In genomic region chr15:52714968-52715367, GRCh38 we compare ENCODE assay signal across 22 cellular contexts.
"Had no signal": no experiment of that assay in that cellular context is flagged by ENCODE, and none has a peak within 500 bp of the region (broad histone marks: within the 10 kb centered on the region; RNA-seq: fewer than 3 reads in every experiment).

No MANE protein-coding gene starts in this region.

- H3K36me3 Mint-ChIP-seq: activated naive CD4-positive, alpha-beta T cell treated with anti-CD3 and anti-CD28 coated beads, Interleukin-2, amount 50 U/mL, for 24 hours had no signal

- H3K27ac Mint-ChIP-seq: activated naive CD4-positive, alpha-beta T cell treated with anti-CD3 and anti-CD28 coated beads, Interleukin-2, amount 50 U/mL, for 24 hours; nephron had no signal

- H3K4me3 ChIP-seq: ascending aorta, coronary artery, gastrocnemius medialis, left lung, spleen, tibial artery, vagina had no signal

- H3K9me3 ChIP-seq: ascending aorta, gastrocnemius medialis, left lung, spleen, tibial artery, vagina had no signal

- DNase-seq: activated CD4-positive, alpha-beta T cell treated with anti-CD3 and anti-CD28 coated beads for 1 hour; activated CD8-positive, alpha-beta memory T cell treated with anti-CD3 and anti-CD28 coated beads for 24 hours; activated CD8-positive, alpha-beta memory T cell treated with anti-CD3 and anti-CD28 coated beads, Interleukin-2, amount 50 U/mL, for 48 hours; activated effector memory CD4-positive, alpha-beta T cell treated with Interleukin-2 at 50 U/mL for 16 hours; activated T-cell treated with anti-CD3 and anti-CD28 coated beads, Interleukin-2, amount 50 U/mL, for 48 hours; erythroblast; gastrocnemius medialis; head of caudate nucleus; left lung; mammary epithelial cell; midbrain; spleen; stimulated activated CD4-positive, alpha-beta T cell treated with anti-CD3 and anti-CD28 coated beads, Interleukin-4, amount 100 ng/mL, for 4 hours; stimulated activated naive CD4-positive, alpha-beta T cell; T-helper 2 cell; tibial artery had no signal

- H3K4me1 Mint-ChIP-seq: activated naive CD4-positive, alpha-beta T cell treated with anti-CD3 and anti-CD28 coated beads, Interleukin-2, amount 50 U/mL, for 24 hours; central memory CD8-positive, alpha-beta T cell; nephron had no signal

- H3K36me3 ChIP-seq: ascending aorta, gastrocnemius medialis, left lung, spleen, tibial artery, vagina had no signal

- H3K4me3 Mint-ChIP-seq: activated naive CD4-positive, alpha-beta T cell treated with anti-CD3 and anti-CD28 coated beads, Interleukin-2, amount 50 U/mL, for 24 hours; central memory CD8-positive, alpha-beta T cell; nephron had no signal

- H3K27me3 ChIP-seq: ascending aorta, gastrocnemius medialis, left lung, spleen, tibial artery, vagina had no signal

- H3K4me1 ChIP-seq: ascending aorta, gastrocnemius medialis, left lung, tibial artery, vagina had no signal

- ATAC-seq: gastrocnemius medialis, left lung had no signal

- H3K9me3 Mint-ChIP-seq: activated naive CD4-positive, alpha-beta T cell treated with anti-CD3 and anti-CD28 coated beads, Interleukin-2, amount 50 U/mL, for 24 hours; central memory CD8-positive, alpha-beta T cell; nephron had no signal

- H3K27ac ChIP-seq: ascending aorta, coronary artery, gastrocnemius medialis, left lung, spleen, tibial artery, vagina had no signal

- H3K27me3 Mint-ChIP-seq: activated naive CD4-positive, alpha-beta T cell treated with anti-CD3 and anti-CD28 coated beads, Interleukin-2, amount 50 U/mL, for 24 hours; central memory CD8-positive, alpha-beta T cell had no signal
